In the genomic region with DNA sequence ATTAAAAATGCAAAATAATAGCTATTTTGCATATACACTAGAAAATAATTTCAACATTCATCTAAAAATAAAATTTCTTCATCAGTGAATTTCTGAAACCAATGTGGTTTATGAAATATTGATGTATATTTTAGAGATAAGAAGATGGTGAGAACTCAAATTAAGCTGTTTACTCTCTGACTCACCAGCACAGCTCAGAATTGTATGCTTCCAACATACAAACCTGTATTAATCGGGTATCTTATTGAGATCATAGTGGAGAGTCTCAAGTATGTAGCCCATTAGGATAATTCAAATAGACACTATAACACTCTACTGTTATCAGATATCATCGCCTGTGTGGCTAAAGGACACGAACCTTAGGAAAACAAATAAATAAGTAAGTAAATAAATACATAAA, we compare ENCODE assay signal across 16 cellular contexts.
DNase-seq lines count a peak whose midpoint lies in the region; ATAC-seq, FAIRE-seq and TF ChIP-seq lines count a peak whose summit lies in the region.
"Had no signal": no experiment of that assay in that cellular context is flagged by ENCODE, and none has a peak within 500 bp of the region (broad histone marks: within the 10 kb centered on the region; RNA-seq: fewer than 3 reads in every experiment).

No MANE protein-coding gene starts in this region.

- RAD21 ChIA-PET in HCT116 (lab: Charles Lee; ENCODE audit: low non-redundant PET in 1 of 2, low total read pairs in 2 of 2, uncharacterized antibody in 2 of 2, unreplicated experiment in 2 of 2) = no interaction called here

- no peak for TF ChIP-seq RAD21 in HCT116 (IDR thresholded peaks at IDR 0.05; ENCODE audit: low read depth)

- FAIRE-seq in endometrium (lab: Jason Lieb, UNC) = peak; percentile 23
- no peak for FAIRE-seq in GM12892 (lab: Jason Lieb, UNC)
- FAIRE-seq: GM12878, H1 had no signal

- peak; percentile 64 for DNase-seq in DMS53 (lab: John Stamatoyannopoulos, UW)
- no peak for DNase-seq in HCT116 (ENCODE audit: low read depth, low spot score)
- DNase-seq in OCI-M1 (lab: John Stamatoyannopoulos, UW) = peak; percentile 52
- no peak for DNase-seq in GM03348 (ENCODE audit: low spot score)
- DNase-seq in GM12892 (ENCODE audit: insufficient read length) = no peak
- no peak for DNase-seq in NCI-H2227 treated with DMSO at 0.1 percent for 48 hours (lab: John Stamatoyannopoulos, UW)
- DNase-seq: CD4-positive, CD25-positive, alpha-beta regulatory T cell; HFFc6; KBM-7; NCI-H1436 treated with DMSO at 0.1 percent for 48 hours; NCI-H2107; NCI-H446 treated with DMSO at 0.1 percent for 48 hours had no signal

- TF ChIP-seq POLR2A in HCT116 (IDR thresholded peaks at IDR 0.05; ENCODE audit: borderline replicate concordance, extremely low read depth, insufficient read depth, insufficient read length) = no peak
- no peak for TF ChIP-seq POLR2A in GM12892 (IDR thresholded peaks at IDR 0.05; ENCODE audit: low read depth, low read length)

- H3K36me3 ChIP-seq in HCT116 (ENCODE audit: control insufficient read depth in 1 of 2, insufficient read depth in 2 of 2, low read length in 2 of 2) = no peaks in the 10 kb centered on the region

- H3K4me1 ChIP-seq in HCT116 (ENCODE audit: control insufficient read depth in 1 of 2, insufficient read depth in 2 of 2, low read length in 2 of 2) = no peaks in the 10 kb centered on the region

- no peak overlapping the region for H3K4me3 ChIP-seq in HCT116 (replicated peaks in 1 of 2; ENCODE audit: low read depth in 1 of 2, low read length in 2 of 2)
- H3K4me3 ChIP-seq: GM12878 had no signal

- H2AFZ ChIP-seq in HCT116 (ENCODE audit: low read depth, low read length, poor library complexity, severe bottlenecking) = peak overlapping the region; percentile 61

- no peaks in the 10 kb centered on the region for H3K79me2 ChIP-seq in HCT116 (ENCODE audit: insufficient read depth, low read length)

- H3K27ac ChIP-seq in HCT116 (ENCODE audit: low read depth, low read length) = no peak overlapping the region

- TF ChIP-seq CTCF in HCT116 (IDR thresholded peaks at IDR 0.05 in 2 of 3, conservative IDR thresholded peaks at IDR 0.05 in 1 of 3; ENCODE audit: borderline replicate concordance in 1 of 3, insufficient read depth in 1 of 3, low read depth in 2 of 3, low read length in 2 of 3) = no peak

- CTCF ChIA-PET in HCT116 (lab: Charles Lee) = no interaction called here

- H3K4me2 ChIP-seq in HCT116 (ENCODE audit: low read length) = no peak overlapping the region

- no TSS peak for BruUV-seq in HCT116 (replicated peaks; lab: Mats Ljungman, UMichigan)

- H4K20me1 ChIP-seq in HCT116 (ENCODE audit: insufficient read depth) = no peaks in the 10 kb centered on the region

- intact Hi-C loops in HCT116 (cut with micrococcal nuclease) = no loop called here

- H3K27me3 ChIP-seq in HCT116 (ENCODE audit: insufficient read depth, low read length) = no peaks in the 10 kb centered on the region

- H3K9me2 ChIP-seq in HCT116 (ENCODE audit: insufficient read depth) = no peaks in the 10 kb centered on the region

- ATAC-seq in HCT116 (no peak), HG03571 (IDR thresholded peaks at IDR 0.05; ENCODE audit: unreplicated experiment) (no peak)
- ATAC-seq: GM12878 had no signal

- no peak overlapping the region for H3K9ac ChIP-seq in HCT116 (ENCODE audit: low read length)

- POLR2A ChIA-PET in HCT116 (lab: Charles Lee) = no interaction called here

- no peaks in the 10 kb centered on the region for H3K9me3 ChIP-seq in HCT116 (ENCODE audit: control insufficient read depth in 1 of 2, insufficient read depth in 1 of 2, low read depth in 1 of 2, low read length in 2 of 2)

TF ChIP-seq in HCT116, 20 proteins besides CTCF, POLR2A, EP300 and RAD21:
- TF ChIP-seq REST (IDR thresholded peaks at IDR 0.05; ENCODE audit: low read depth) = no peak
- TF ChIP-seq JUND (IDR thresholded peaks at IDR 0.05) = no peak
- TF ChIP-seq EZH2phosphoT487 (IDR thresholded peaks at IDR 0.05; ENCODE audit: borderline replicate concordance) = no peak
- TF ChIP-seq ZFX (IDR thresholded peaks at IDR 0.05) = no peak
- TF ChIP-seq, protein P1, sequence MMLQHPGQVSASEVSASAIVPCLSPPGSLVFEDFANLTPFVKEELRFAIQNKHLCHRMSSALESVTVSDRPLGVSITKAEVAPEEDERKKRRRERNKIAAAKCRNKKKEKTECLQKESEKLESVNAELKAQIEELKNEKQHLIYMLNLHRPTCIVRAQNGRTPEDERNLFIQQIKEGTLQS (IDR thresholded peaks at IDR 0.05) = no peak
- TF ChIP-seq SIN3A (IDR thresholded peaks at IDR 0.05; ENCODE audit: low read depth) = no peak
- no peak for TF ChIP-seq ELF1 (IDR thresholded peaks at IDR 0.05; ENCODE audit: borderline replicate concordance, low read depth)
- no peak for TF ChIP-seq MAX (IDR thresholded peaks at IDR 0.05)
- no peak for TF ChIP-seq ZNF274 (IDR thresholded peaks at IDR 0.05; ENCODE audit: low read depth, low read length)
- no peak for TF ChIP-seq YY1 (IDR thresholded peaks at IDR 0.05; ENCODE audit: extremely low read depth, insufficient replicate concordance, low read depth, low read length)
- no peak for TF ChIP-seq CEBPB (IDR thresholded peaks at IDR 0.05; ENCODE audit: low read depth)
- TF ChIP-seq ZBTB33 (IDR thresholded peaks at IDR 0.05; ENCODE audit: extremely low read depth, insufficient replicate concordance, low read length) = no peak
- no peak for TF ChIP-seq SRF (IDR thresholded peaks at IDR 0.05; ENCODE audit: low read depth)
- no peak for TF ChIP-seq SP1 (IDR thresholded peaks at IDR 0.05; ENCODE audit: low read depth)
- TF ChIP-seq FOSL1 (IDR thresholded peaks at IDR 0.05; ENCODE audit: low read depth) = no peak

Comparison
In these comparisons a context has a peak if more than half of its experiments do, and no peak if none do; other contexts are left out.
1. DNase-seq: peak in DMS53 (single experiment) and OCI-M1 (single experiment); none in HCT116 (single experiment), GM03348 (single experiment), GM12892 (single experiment) and NCI-H2227 treated with DMSO at 0.1 percent for 48 hours (single experiment).